ENCODE assay signal across 9 cellular contexts in the genomic region with DNA sequence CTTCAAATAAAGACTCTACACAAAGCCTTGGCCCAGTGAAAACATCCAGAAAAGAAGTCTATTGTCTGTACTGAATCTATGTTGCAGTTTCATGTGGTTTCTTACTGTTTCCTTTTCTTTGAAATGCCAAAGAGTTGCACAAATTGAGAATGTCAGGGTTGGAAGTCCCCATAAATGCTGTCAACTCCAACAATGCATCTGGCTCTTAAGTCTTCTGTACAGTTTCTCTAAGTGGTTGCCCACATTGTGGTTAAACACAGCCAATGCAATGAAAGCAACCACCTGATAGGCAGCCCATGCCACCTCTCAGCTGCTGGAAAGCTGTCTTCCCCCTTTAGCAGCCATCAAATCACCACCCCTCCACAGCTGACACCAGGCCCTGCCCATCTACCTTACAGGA.
DNase-seq lines count a peak whose midpoint lies in the region; ATAC-seq, FAIRE-seq and TF ChIP-seq lines count a peak whose summit lies in the region.
"Had no signal": no experiment of that assay in that cellular context is flagged by ENCODE, and none has a peak within 500 bp of the region (broad histone marks: within the 10 kb centered on the region; RNA-seq: fewer than 3 reads in every experiment).

No MANE protein-coding gene starts in this region.

- H3K36me3 ChIP-seq in SK-N-SH (replicated peaks in 1 of 2; ENCODE audit: control insufficient read depth in 1 of 2, insufficient read depth in 2 of 2, low read length in 1 of 2) (no peaks in the 10 kb centered on the region), psoas muscle (ENCODE audit: insufficient read depth in 1 of 2, low read depth in 1 of 2) (no peaks in the 10 kb centered on the region), heart left ventricle (no peaks in the 10 kb centered on the region)

- H3K36me3 Mint-ChIP-seq in Calu3 (ENCODE audit: insufficient read depth, unreplicated experiment): no peaks in the 10 kb centered on the region

- no peaks in the 10 kb centered on the region for H3K27me3 ChIP-seq in SK-N-SH (ENCODE audit: insufficient read depth)
- H3K27me3 ChIP-seq in psoas muscle (ENCODE audit: insufficient read depth in 3 of 3, low read length in 2 of 3): peaks cover 0 to 4% (median 0%) of the 10 kb centered on the region in 3 donors
- no peaks in the 10 kb centered on the region for H3K27me3 ChIP-seq in heart left ventricle

- CTCF ChIA-PET in SK-N-SH (lab: Yijun Ruan, JAX): interaction anchor here (1.7 kb wide), 1 partner anchor 18 kb away, joined by 4 read pairs; no protein-coding TSS in a partner anchor
- CTCF ChIA-PET in Calu3 (lab: Charles Lee): no interaction called here

- H3K27ac Mint-ChIP-seq in Calu3 (ENCODE audit: unreplicated experiment): no peak overlapping the region

- no peak overlapping the region for H3K27ac ChIP-seq in SK-N-SH (ENCODE audit: low read depth in 2 of 2, low read length in 1 of 2)
- H3K27ac ChIP-seq in psoas muscle: no peak overlapping the region
- no peak overlapping the region for H3K27ac ChIP-seq in heart left ventricle

- FAIRE-seq in colon (lab: Jason Lieb, UNC): peak; percentile 36

- H2AFZ ChIP-seq in SK-N-SH (ENCODE audit: low read depth): no peak overlapping the region

- H3K9me3 Mint-ChIP-seq in Calu3 (ENCODE audit: low read depth, unreplicated experiment): peaks cover 5% of the 10 kb centered on the region

- no TSS peak for BruUV-seq in Calu3 (replicated peaks; lab: Mats Ljungman, UMichigan)

- TF ChIP-seq CTCF in SK-N-SH (IDR thresholded peaks at IDR 0.05) (no peak), psoas muscle (IDR thresholded peaks at IDR 0.05) (no peak), Calu3 (IDR thresholded peaks at IDR 0.05; ENCODE audit: unreplicated experiment) (no peak), heart left ventricle (IDR thresholded peaks at IDR 0.05) (no peak)

- no peak for TF ChIP-seq POLR2A in heart left ventricle (IDR thresholded peaks at IDR 0.05)

- DNase-seq in SK-N-SH (no peak), psoas muscle (no peak), Calu3 (no peak), heart left ventricle (no peak)
- DNase-seq: Right ventricle myocardium superior had no signal

- H3K79me2 ChIP-seq in SK-N-SH (ENCODE audit: insufficient read depth): no peaks in the 10 kb centered on the region

- H3K4me2 ChIP-seq in SK-N-SH: no peak overlapping the region

- H3F3A ChIP-seq in SK-N-SH (replicated peaks; ENCODE audit: insufficient read depth): no peaks in the 10 kb centered on the region

- no peaks in the 10 kb centered on the region for H3K4me1 Mint-ChIP-seq in Calu3 (ENCODE audit: low read depth, unreplicated experiment)

- H3K9ac ChIP-seq in SK-N-SH: no peak overlapping the region

- H3K4me1 ChIP-seq in SK-N-SH (ENCODE audit: control insufficient read depth in 1 of 2, insufficient read depth in 2 of 2, low read depth in 1 of 2, low read length in 1 of 2): no peaks in the 10 kb centered on the region
- no peaks in the 10 kb centered on the region for H3K4me1 ChIP-seq in psoas muscle
- no peaks in the 10 kb centered on the region for H3K4me1 ChIP-seq in heart left ventricle

- no peak overlapping the region for H3K4me3 Mint-ChIP-seq in Calu3 (ENCODE audit: low read depth, unreplicated experiment)

- no peak for TF ChIP-seq EP300 in SK-N-SH (IDR thresholded peaks at IDR 0.05; ENCODE audit: borderline replicate concordance in 1 of 2, low read depth in 1 of 2, low read length in 1 of 2)

- H3K27me3 Mint-ChIP-seq in Calu3 (ENCODE audit: unreplicated experiment): peaks cover 13% of the 10 kb centered on the region

- POLR2A ChIA-PET in SK-N-SH (lab: Yijun Ruan, JAX): no interaction called here

- H3K4me3 ChIP-seq in SK-N-SH (ENCODE audit: low read depth in 2 of 2, low read length in 1 of 2): no peak overlapping the region
- no peak overlapping the region for H3K4me3 ChIP-seq in psoas muscle
- no peak overlapping the region for H3K4me3 ChIP-seq in heart left ventricle

- no peaks in the 10 kb centered on the region for H4K20me1 ChIP-seq in SK-N-SH (ENCODE audit: insufficient read depth)

- H3K9me3 ChIP-seq in SK-N-SH: no peaks in the 10 kb centered on the region
- no peaks in the 10 kb centered on the region for H3K9me3 ChIP-seq in psoas muscle
- peaks cover 0 to 25% (median 0%) of the 10 kb centered on the region in 12 donors for H3K9me3 ChIP-seq in heart left ventricle

- no peaks in the 10 kb centered on the region for H3K9me2 ChIP-seq in SK-N-SH

- no peak for TF ChIP-seq RAD21 in SK-N-SH (IDR thresholded peaks at IDR 0.05; ENCODE audit: low read length)

- ATAC-seq in GM18520 (IDR thresholded peaks at IDR 0.05; ENCODE audit: unreplicated experiment) (peak; percentile 91), GM21723 (IDR thresholded peaks at IDR 0.05; ENCODE audit: unreplicated experiment) (peak; percentile 88), HG03571 (IDR thresholded peaks at IDR 0.05; ENCODE audit: unreplicated experiment) (peak; percentile 81), psoas muscle (no peak), heart left ventricle (no peak)

- intact Hi-C loops in psoas muscle (cut with DNase I): no loop called here
- intact Hi-C loops in Calu3 (cut with micrococcal nuclease; ENCODE audit: unreplicated experiment): no loop called here
- intact Hi-C loops in heart left ventricle (cut with DNase I): no loop called here

TF ChIP-seq in SK-N-SH, 30 proteins besides CTCF, POLR2A, EP300 and RAD21:
- TF ChIP-seq, protein P1, sequence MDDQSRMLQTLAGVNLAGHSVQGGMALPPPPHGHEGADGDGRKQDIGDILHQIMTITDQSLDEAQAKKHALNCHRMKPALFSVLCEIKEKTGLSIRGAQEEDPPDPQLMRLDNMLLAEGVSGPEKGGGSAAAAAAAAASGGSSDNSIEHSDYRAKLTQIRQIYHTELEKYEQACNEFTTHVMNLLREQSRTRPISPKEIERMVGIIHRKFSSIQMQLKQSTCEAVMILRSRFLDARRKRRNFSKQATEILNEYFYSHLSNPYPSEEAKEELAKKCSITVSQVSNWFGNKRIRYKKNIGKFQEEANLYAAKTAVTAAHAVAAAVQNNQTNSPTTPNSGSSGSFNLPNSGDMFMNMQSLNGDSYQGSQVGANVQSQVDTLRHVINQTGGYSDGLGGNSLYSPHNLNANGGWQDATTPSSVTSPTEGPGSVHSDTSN (IDR thresholded peaks at IDR 0.05): no peak
- TF ChIP-seq RCOR1 (IDR thresholded peaks at IDR 0.05; ENCODE audit: low read length): no peak
- TF ChIP-seq, protein P2, sequence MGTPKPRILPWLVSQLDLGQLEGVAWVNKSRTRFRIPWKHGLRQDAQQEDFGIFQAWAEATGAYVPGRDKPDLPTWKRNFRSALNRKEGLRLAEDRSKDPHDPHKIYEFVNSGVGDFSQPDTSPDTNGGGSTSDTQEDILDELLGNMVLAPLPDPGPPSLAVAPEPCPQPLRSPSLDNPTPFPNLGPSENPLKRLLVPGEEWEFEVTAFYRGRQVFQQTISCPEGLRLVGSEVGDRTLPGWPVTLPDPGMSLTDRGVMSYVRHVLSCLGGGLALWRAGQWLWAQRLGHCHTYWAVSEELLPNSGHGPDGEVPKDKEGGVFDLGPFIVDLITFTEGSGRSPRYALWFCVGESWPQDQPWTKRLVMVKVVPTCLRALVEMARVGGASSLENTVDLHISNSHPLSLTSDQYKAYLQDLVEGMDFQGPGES (IDR thresholded peaks at IDR 0.05; ENCODE audit: low read depth, low read length): no peak
- no peak for TF ChIP-seq FOXM1 (IDR thresholded peaks at IDR 0.05; ENCODE audit: low read depth)
- TF ChIP-seq, protein P3, sequence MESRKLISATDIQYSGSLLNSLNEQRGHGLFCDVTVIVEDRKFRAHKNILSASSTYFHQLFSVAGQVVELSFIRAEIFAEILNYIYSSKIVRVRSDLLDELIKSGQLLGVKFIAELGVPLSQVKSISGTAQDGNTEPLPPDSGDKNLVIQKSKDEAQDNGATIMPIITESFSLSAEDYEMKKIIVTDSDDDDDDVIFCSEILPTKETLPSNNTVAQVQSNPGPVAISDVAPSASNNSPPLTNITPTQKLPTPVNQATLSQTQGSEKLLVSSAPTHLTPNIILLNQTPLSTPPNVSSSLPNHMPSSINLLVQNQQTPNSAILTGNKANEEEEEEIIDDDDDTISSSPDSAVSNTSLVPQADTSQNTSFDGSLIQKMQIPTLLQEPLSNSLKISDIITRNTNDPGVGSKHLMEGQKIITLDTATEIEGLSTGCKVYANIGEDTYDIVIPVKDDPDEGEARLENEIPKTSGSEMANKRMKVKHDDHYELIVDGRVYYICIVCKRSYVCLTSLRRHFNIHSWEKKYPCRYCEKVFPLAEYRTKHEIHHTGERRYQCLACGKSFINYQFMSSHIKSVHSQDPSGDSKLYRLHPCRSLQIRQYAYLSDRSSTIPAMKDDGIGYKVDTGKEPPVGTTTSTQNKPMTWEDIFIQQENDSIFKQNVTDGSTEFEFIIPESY (IDR thresholded peaks at IDR 0.05; ENCODE audit: borderline replicate concordance, low read depth): no peak
- TF ChIP-seq RFX5 (IDR thresholded peaks at IDR 0.05; ENCODE audit: low read length): no peak
- TF ChIP-seq TAF1 (IDR thresholded peaks at IDR 0.05; ENCODE audit: borderline replicate concordance, low read depth, low read length): no peak
- TF ChIP-seq GATA2 (CRISPR knock-in tag; IDR thresholded peaks at IDR 0.05): no peak
- TF ChIP-seq, protein P4, sequence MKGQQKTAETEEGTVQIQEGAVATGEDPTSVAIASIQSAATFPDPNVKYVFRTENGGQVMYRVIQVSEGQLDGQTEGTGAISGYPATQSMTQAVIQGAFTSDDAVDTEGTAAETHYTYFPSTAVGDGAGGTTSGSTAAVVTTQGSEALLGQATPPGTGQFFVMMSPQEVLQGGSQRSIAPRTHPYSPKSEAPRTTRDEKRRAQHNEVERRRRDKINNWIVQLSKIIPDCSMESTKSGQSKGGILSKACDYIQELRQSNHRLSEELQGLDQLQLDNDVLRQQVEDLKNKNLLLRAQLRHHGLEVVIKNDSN (IDR thresholded peaks at IDR 0.05; ENCODE audit: borderline replicate concordance, low read depth): no peak
- TF ChIP-seq SIN3A (IDR thresholded peaks at IDR 0.05; ENCODE audit: borderline replicate concordance, low read depth, low read length): no peak
- TF ChIP-seq, protein P5, sequence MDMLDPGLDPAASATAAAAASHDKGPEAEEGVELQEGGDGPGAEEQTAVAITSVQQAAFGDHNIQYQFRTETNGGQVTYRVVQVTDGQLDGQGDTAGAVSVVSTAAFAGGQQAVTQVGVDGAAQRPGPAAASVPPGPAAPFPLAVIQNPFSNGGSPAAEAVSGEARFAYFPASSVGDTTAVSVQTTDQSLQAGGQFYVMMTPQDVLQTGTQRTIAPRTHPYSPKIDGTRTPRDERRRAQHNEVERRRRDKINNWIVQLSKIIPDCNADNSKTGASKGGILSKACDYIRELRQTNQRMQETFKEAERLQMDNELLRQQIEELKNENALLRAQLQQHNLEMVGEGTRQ (IDR thresholded peaks at IDR 0.05; ENCODE audit: borderline replicate concordance, low read depth, low read length): no peak

Comparison
In these comparisons a context has a peak if more than half of its experiments do, and no peak if none do; other contexts are left out.
1. ATAC-seq: peak in GM18520 (single experiment), GM21723 (single experiment) and HG03571 (single experiment); none in psoas muscle (0 of 4) and heart left ventricle (0 of 4).